10 cellular contexts compared by ENCODE assay signal in the genomic region with DNA sequence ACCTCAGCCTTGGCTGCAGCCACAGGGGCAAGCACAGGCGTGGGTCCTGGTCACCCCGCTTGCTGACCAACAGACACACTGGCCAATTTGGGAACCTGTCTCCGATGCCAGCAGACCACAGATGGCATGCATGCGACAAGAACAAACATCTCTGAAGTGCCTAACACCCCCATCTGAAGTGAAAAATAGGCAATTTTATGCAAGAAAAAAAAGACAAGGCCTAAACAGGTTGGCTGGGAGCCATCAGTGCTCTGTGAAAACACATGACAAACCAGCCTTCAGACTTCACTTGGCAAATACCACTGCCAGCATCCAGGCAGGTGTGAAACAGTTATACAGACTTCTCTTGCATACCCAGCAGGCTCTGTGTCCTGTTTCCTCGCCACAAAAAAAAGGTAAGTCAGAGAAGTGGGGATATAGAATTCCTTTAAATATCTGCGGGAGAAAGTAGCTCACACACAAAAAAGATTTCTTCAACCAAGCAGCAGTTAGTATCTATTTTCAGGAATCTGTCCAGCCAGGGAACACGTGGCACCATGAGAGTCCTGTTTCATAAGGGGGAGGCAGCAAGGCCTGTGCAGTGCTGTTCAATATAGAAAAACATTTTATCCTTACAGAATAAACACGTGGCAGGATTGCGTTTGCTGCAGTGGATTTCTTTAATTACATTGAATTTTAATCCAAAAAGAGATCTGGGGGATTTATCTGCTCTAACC.
DNase-seq lines count a peak whose midpoint lies in the region; ATAC-seq and TF ChIP-seq lines count a peak whose summit lies in the region.
"Had no signal": no experiment of that assay in that cellular context is flagged by ENCODE, and none has a peak within 500 bp of the region (broad histone marks: within the 10 kb centered on the region; RNA-seq: fewer than 3 reads in every experiment).

No MANE protein-coding gene starts in this region.

- H3K4me1 Mint-ChIP-seq in naive thymus-derived CD8-positive, alpha-beta T cell: peaks cover 36 to 92% (median 84%) of the 10 kb centered on the region in 4 donors
- H3K4me1 Mint-ChIP-seq in glutamatergic neuron (ENCODE audit: low read depth, unreplicated experiment): no peaks in the 10 kb centered on the region

- H3K27ac Mint-ChIP-seq in naive thymus-derived CD8-positive, alpha-beta T cell: peak overlapping the region in 6 of 10 donors; percentile 10 to 85 (median 47)
- no peak overlapping the region for H3K27ac Mint-ChIP-seq in glutamatergic neuron (ENCODE audit: unreplicated experiment)

- POLR2A ChIA-PET in naive thymus-derived CD8-positive, alpha-beta T cell (lab: Charles Lee): interaction anchor here (1.1 kb wide), 1 partner anchor 15 kb away, joined by 3 read pairs; no protein-coding TSS in a partner anchor

- peak; percentile 21 to 31 for ATAC-seq in naive thymus-derived CD8-positive, alpha-beta T cell
- ATAC-seq in GM21717 (IDR thresholded peaks at IDR 0.05; ENCODE audit: unreplicated experiment) (no peak), GM18868 (IDR thresholded peaks at IDR 0.05; ENCODE audit: unreplicated experiment) (no peak)
- ATAC-seq: K562 had no signal

- peaks cover 0 to 18% (median 0%) of the 10 kb centered on the region in 3 donors for H3K36me3 Mint-ChIP-seq in naive thymus-derived CD8-positive, alpha-beta T cell
- H3K36me3 Mint-ChIP-seq in glutamatergic neuron (ENCODE audit: unreplicated experiment): no peaks in the 10 kb centered on the region

- H3K4me3 Mint-ChIP-seq in naive thymus-derived CD8-positive, alpha-beta T cell: peak overlapping the region in 8 of 10 donors; percentile 16 to 43 (median 33)
- H3K4me3 Mint-ChIP-seq in glutamatergic neuron (ENCODE audit: unreplicated experiment): no peak overlapping the region

- H3K9me3 Mint-ChIP-seq in naive thymus-derived CD8-positive, alpha-beta T cell: no peaks in the 10 kb centered on the region
- H3K9me3 Mint-ChIP-seq in glutamatergic neuron (ENCODE audit: unreplicated experiment): no peaks in the 10 kb centered on the region

- no peaks in the 10 kb centered on the region for H3K27me3 Mint-ChIP-seq in naive thymus-derived CD8-positive, alpha-beta T cell
- no peaks in the 10 kb centered on the region for H3K27me3 Mint-ChIP-seq in glutamatergic neuron (ENCODE audit: unreplicated experiment)

- DNase-seq in DMS79 (lab: John Stamatoyannopoulos, UW) (peak; percentile 41), NCI-H2171 treated with DMSO at 0.1 percent for 48 hours (lab: John Stamatoyannopoulos, UW) (peak; percentile 66), caudate nucleus (lab: John Stamatoyannopoulos, UW) (peak in 13 of 61 donors; percentile 11 to 63 (median 24)), glutamatergic neuron (no peak), KG1 (lab: John Stamatoyannopoulos, UW) (no peak)
- no peak for DNase-seq in naive thymus-derived CD8-positive, alpha-beta T cell
- DNase-seq: Peyer's patch had no signal

- no peak for TF ChIP-seq CTCF in glutamatergic neuron (IDR thresholded peaks at IDR 0.05; ENCODE audit: partially characterized antibody, unreplicated experiment)

- H3K27ac ChIP-seq in caudate nucleus (ENCODE audit: low read depth, low read length): peak overlapping the region; percentile 2
- H3K27ac ChIP-seq: Peyer's patch had no signal

Comparison
In these comparisons a context has a peak if more than half of its experiments do, and no peak if none do; other contexts are left out.
1. DNase-seq: peak in DMS79 (single experiment) and NCI-H2171 treated with DMSO at 0.1 percent for 48 hours (single experiment); none in naive thymus-derived CD8-positive, alpha-beta T cell (0 of 10), glutamatergic neuron (single experiment) and KG1 (single experiment).
2. ATAC-seq: peak in naive thymus-derived CD8-positive, alpha-beta T cell (2 of 2); none in GM21717 (single experiment) and GM18868 (single experiment).